Comparison of ENCODE assay signal across 20 cellular contexts in genomic region chr1:178364782-178365181, GRCh38.
DNase-seq lines count a peak whose midpoint lies in the region; ATAC-seq, FAIRE-seq and TF ChIP-seq lines count a peak whose summit lies in the region.
"Had no signal": no experiment of that assay in that cellular context is flagged by ENCODE, and none has a peak within 500 bp of the region (broad histone marks: within the 10 kb centered on the region; RNA-seq: fewer than 3 reads in every experiment).

No MANE protein-coding gene starts in this region.

- FAIRE-seq in RCC 7860 (lab: Jason Lieb, UNC) (peak; percentile 63), islet of Langerhans (lab: Jason Lieb, UNC) (peak; percentile 78)
- FAIRE-seq: HepG2 had no signal

- H3K27ac Mint-ChIP-seq in progenitor cell of endocrine pancreas = no peak overlapping the region
- H3K27ac Mint-ChIP-seq: CD4-positive, CD25-positive, alpha-beta regulatory T cell; CD8-positive, alpha-beta memory T cell; HFFc6; IgD-negative memory B cell had no signal

- peaks cover 6% of the 10 kb centered on the region for H3K36me3 Mint-ChIP-seq in progenitor cell of endocrine pancreas (ENCODE audit: insufficient read depth)
- H3K36me3 Mint-ChIP-seq: CD4-positive, CD25-positive, alpha-beta regulatory T cell; CD8-positive, alpha-beta memory T cell; IgD-negative memory B cell had no signal

- whole genome bisulfite sequencing in sigmoid colon, 2 donors = 23 to 57% methylated on average over 1 of the region's 1 CpG

- no peak for TF ChIP-seq EP300 in sigmoid colon (IDR thresholded peaks at IDR 0.05)

- no peaks in the 10 kb centered on the region for H3K27me3 ChIP-seq in sigmoid colon
- H3K27me3 ChIP-seq: BE2C had no signal

- no peak overlapping the region for H3K4me3 ChIP-seq in sigmoid colon

- H3K27ac ChIP-seq in sigmoid colon = no peak overlapping the region

- H3K9me3 ChIP-seq in sigmoid colon = no peaks in the 10 kb centered on the region
- H3K9me3 ChIP-seq: BE2C had no signal

- TF ChIP-seq CTCF in progenitor cell of endocrine pancreas (IDR thresholded peaks at IDR 0.05; ENCODE audit: unreplicated experiment) (no peak), sigmoid colon (IDR thresholded peaks at IDR 0.05) (no peak)

- H3K36me3 ChIP-seq in sigmoid colon = no peaks in the 10 kb centered on the region
- H3K36me3 ChIP-seq: BE2C had no signal

- peaks cover 26% of the 10 kb centered on the region for H3K4me1 Mint-ChIP-seq in progenitor cell of endocrine pancreas (ENCODE audit: low read depth)
- H3K4me1 Mint-ChIP-seq: CD4-positive, CD25-positive, alpha-beta regulatory T cell; CD8-positive, alpha-beta memory T cell; IgD-negative memory B cell had no signal

- intact Hi-C loops in sigmoid colon (cut with DNase I) = no loop called here

- peaks cover 10% of the 10 kb centered on the region for H3K9me3 Mint-ChIP-seq in progenitor cell of endocrine pancreas (ENCODE audit: low read depth)
- H3K9me3 Mint-ChIP-seq: CD8-positive, alpha-beta memory T cell; HFFc6; IgD-negative memory B cell had no signal

- no peaks in the 10 kb centered on the region for H3K4me1 ChIP-seq in sigmoid colon
- H3K4me1 ChIP-seq: BE2C had no signal

- no peak for TF ChIP-seq POLR2A in sigmoid colon (IDR thresholded peaks at IDR 0.05)

- no peaks in the 10 kb centered on the region for H3K27me3 Mint-ChIP-seq in progenitor cell of endocrine pancreas
- H3K27me3 Mint-ChIP-seq: CD4-positive, CD25-positive, alpha-beta regulatory T cell had no signal

- DNase-seq in RCC 7860 (ENCODE audit: low spot score) (no peak), progenitor cell of endocrine pancreas (ENCODE audit: low spot score, unreplicated experiment) (no peak), kidney tubule cell (ENCODE audit: low spot score) (no peak), sigmoid colon (no peak)
- DNase-seq: ACHN; BE2C; C1 segment of cervical spinal cord; CD4-positive, CD25-positive, alpha-beta regulatory T cell; CD8-positive, alpha-beta memory T cell; COR-L47; DMS79; GDM1; GOT3; H7; HFFc6 had no signal

- peak overlapping the region; percentile 7 for H3K4me3 Mint-ChIP-seq in progenitor cell of endocrine pancreas (ENCODE audit: low read depth)
- H3K4me3 Mint-ChIP-seq: CD4-positive, CD25-positive, alpha-beta regulatory T cell; CD8-positive, alpha-beta memory T cell; HFFc6; IgD-negative memory B cell had no signal

- ATAC-seq in HG03139 (IDR thresholded peaks at IDR 0.05; ENCODE audit: unreplicated experiment) = no peak
- ATAC-seq: HCT116, HepG2 had no signal
